ENCODE assay signal across 10 cellular contexts in genomic region chr19:50705422-50706019, GRCh38. TPM values are rescaled to one million over a fixed set of nuclear protein-coding genes. Genes with fewer than 3 reads are reported as not detected.
DNase-seq lines count a peak whose midpoint lies in the region; ATAC-seq and TF ChIP-seq lines count a peak whose summit lies in the region.
"Had no signal": no experiment of that assay in that cellular context is flagged by ENCODE, and none has a peak within 500 bp of the region (broad histone marks: within the 10 kb centered on the region; RNA-seq: fewer than 3 reads in every experiment).

No MANE protein-coding gene starts in this region.

- intact Hi-C loops in colonic mucosa (cut with DNase I) = loop anchor here (5.0 kb wide), 1 partner anchor 77 kb away; no protein-coding TSS in a partner anchor

- no peaks in the 10 kb centered on the region for H3K27me3 ChIP-seq in colonic mucosa

- peak overlapping the region in 4 of 10 donors; percentile 26 to 73 (median 52) for H3K27ac Mint-ChIP-seq in naive thymus-derived CD8-positive, alpha-beta T cell
- H3K27ac Mint-ChIP-seq: activated naive CD4-positive, alpha-beta T cell treated with anti-CD3 and anti-CD28 coated beads, Interleukin-2, amount 50 U/mL, for 24 hours; CD8-positive, alpha-beta memory T cell had no signal

- POLR2A ChIA-PET in naive thymus-derived CD8-positive, alpha-beta T cell (lab: Charles Lee) = interaction anchor here (0.7 to 1.9 kb wide), 3 partner anchors 13 to 78 kb away, joined by 3 to 5 read pairs (median 4); no protein-coding TSS in a partner anchor

- no peaks in the 10 kb centered on the region for H3K9me3 Mint-ChIP-seq in naive thymus-derived CD8-positive, alpha-beta T cell
- H3K9me3 Mint-ChIP-seq: activated naive CD4-positive, alpha-beta T cell treated with anti-CD3 and anti-CD28 coated beads, Interleukin-2, amount 50 U/mL, for 24 hours had no signal

- H3K9me3 ChIP-seq in colonic mucosa = no peaks in the 10 kb centered on the region

- no peak overlapping the region for H3K9ac ChIP-seq in colonic mucosa (ENCODE audit: low read depth in 2 of 2, low read length in 2 of 2)

- H3K4me1 ChIP-seq in colonic mucosa = no peaks in the 10 kb centered on the region

- H3K36me3 ChIP-seq in colonic mucosa = no peaks in the 10 kb centered on the region

- peak overlapping the region in 2 of 10 donors; percentile 20 to 50 for H3K4me3 Mint-ChIP-seq in naive thymus-derived CD8-positive, alpha-beta T cell
- H3K4me3 Mint-ChIP-seq: activated naive CD4-positive, alpha-beta T cell treated with anti-CD3 and anti-CD28 coated beads, Interleukin-2, amount 50 U/mL, for 24 hours; CD8-positive, alpha-beta memory T cell had no signal

- H3K4me1 Mint-ChIP-seq in naive thymus-derived CD8-positive, alpha-beta T cell = peaks cover 10 to 36% (median 15%) of the 10 kb centered on the region in 4 donors
- H3K4me1 Mint-ChIP-seq: activated naive CD4-positive, alpha-beta T cell treated with anti-CD3 and anti-CD28 coated beads, Interleukin-2, amount 50 U/mL, for 24 hours; CD8-positive, alpha-beta memory T cell had no signal

- DNase-seq in NCI-H1417 (lab: John Stamatoyannopoulos, UW) = peak in 2 of 3 experiments; percentile 26 to 73
- DNase-seq in NCI-H1417 treated with DMSO at 0.1 percent for 48 hours (lab: John Stamatoyannopoulos, UW) = no peak
- peak; percentile 91 for DNase-seq in HT1080 (ENCODE audit: low read depth)
- peak; percentile 28 to 41 for DNase-seq in SHP77 (lab: John Stamatoyannopoulos, UW)
- DNase-seq in colonic mucosa = no peak
- DNase-seq in naive thymus-derived CD8-positive, alpha-beta T cell = peak in 8 of 10 donors; percentile 16 to 70 (median 56)

- H3K27me3 Mint-ChIP-seq in naive thymus-derived CD8-positive, alpha-beta T cell = peaks cover 10 to 24% (median 14%) of the 10 kb centered on the region in 5 donors

- H3K27ac ChIP-seq in colonic mucosa = no peak overlapping the region

- peak; percentile 28 for TF ChIP-seq CTCF in colonic mucosa (IDR thresholded peaks at IDR 0.05)

- ATAC-seq in naive thymus-derived CD8-positive, alpha-beta T cell = peak; percentile 89
- ATAC-seq in HG03175 (IDR thresholded peaks at IDR 0.05; ENCODE audit: unreplicated experiment) (no peak), HG02840 (IDR thresholded peaks at IDR 0.05; ENCODE audit: low FRiP score, unreplicated experiment) (no peak)

- peaks cover 0 to 4% (median 0%) of the 10 kb centered on the region in 3 donors for H3K36me3 Mint-ChIP-seq in naive thymus-derived CD8-positive, alpha-beta T cell
- H3K36me3 Mint-ChIP-seq: activated naive CD4-positive, alpha-beta T cell treated with anti-CD3 and anti-CD28 coated beads, Interleukin-2, amount 50 U/mL, for 24 hours; CD8-positive, alpha-beta memory T cell had no signal

- H3K4me3 ChIP-seq in colonic mucosa = no peak overlapping the region

RNA-seq across cellular contexts. Expression of gene SHANK1, which starts 14.1 kb away (rescaled TPM):
- 9.3 and 10.5 TPM in 2 replicates for total RNA-seq in HT1080 (2014; rRNA removed; shearing (Covaris generic))
- 4.8 and 6.2 TPM in 2 replicates for polyA plus RNA-seq in HT1080 (2015; cell fraction: cytosol; rRNA removed)
- polyA plus RNA-seq in HT1080 (2015; cell fraction: nucleus; rRNA removed) = 7.6 and 11.7 TPM in 2 replicates
- under 1 TPM; 0.22 to 0.29 TPM for total RNA-seq in colonic mucosa
- total RNA-seq in naive thymus-derived CD8-positive, alpha-beta T cell = under 1 TPM; 0.26 to 0.30 TPM
- polyA plus RNA-seq in naive thymus-derived CD8-positive, alpha-beta T cell = under 1 TPM in 2 of 3 donors, not detected in 1; 0.43 to 0.96 TPM
- total RNA-seq: CD8-positive, alpha-beta memory T cell had no signal
- polyA plus RNA-seq: CD8-positive, alpha-beta memory T cell had no signal

RNA-seq across cellular contexts. Expression of gene CLEC11A, which starts 17.6 kb away (rescaled TPM):
- total RNA-seq in HT1080 (2014; rRNA removed; shearing (Covaris generic)) = 163 and 168 TPM in 2 replicates
- polyA plus RNA-seq in HT1080 (2015; cell fraction: cytosol; rRNA removed) = 223 and 258 TPM in 2 replicates
- polyA plus RNA-seq in HT1080 (2015; cell fraction: nucleus; rRNA removed) = 403 and 448 TPM in 2 replicates
- 1 to 10 TPM; 4.5 to 5.1 TPM for total RNA-seq in colonic mucosa
- total RNA-seq in naive thymus-derived CD8-positive, alpha-beta T cell = 10 to 100 TPM; 12.4 to 14.0 TPM
- polyA plus RNA-seq in naive thymus-derived CD8-positive, alpha-beta T cell = 10 to 100 TPM in 2 of 3 donors, 1 to 10 TPM in 1; 9.4 to 15.8 (median 11.1) TPM

RNA-seq across cellular contexts. Expression of gene C19orf81, which starts 56.3 kb away (rescaled TPM):
- 1.1 and 3.2 TPM in 2 replicates for total RNA-seq in HT1080 (2014; rRNA removed; shearing (Covaris generic))
- polyA plus RNA-seq in HT1080 (2015; cell fraction: cytosol; rRNA removed) = 0.60 and 2.7 TPM in 2 replicates
- polyA plus RNA-seq in HT1080 (2015; cell fraction: nucleus; rRNA removed) = 0.78 TPM in 1 of 2 replicates, not detected in the other
- not detected for total RNA-seq in colonic mucosa
- 1 to 10 TPM; 1.9 to 2.4 TPM for total RNA-seq in naive thymus-derived CD8-positive, alpha-beta T cell
- polyA plus RNA-seq in naive thymus-derived CD8-positive, alpha-beta T cell = 1 to 10 TPM; 1.2 to 5.3 (median 1.8) TPM
- total RNA-seq: CD8-positive, alpha-beta memory T cell had no signal
- polyA plus RNA-seq: CD8-positive, alpha-beta memory T cell had no signal

Comparison
In these comparisons a context has a peak if more than half of its experiments do, and no peak if none do; other contexts are left out.
1. DNase-seq: peak in NCI-H1417 (2 of 3), HT1080 (single experiment), SHP77 (2 of 2) and naive thymus-derived CD8-positive, alpha-beta T cell (8 of 10); none in NCI-H1417 treated with DMSO at 0.1 percent for 48 hours (single experiment) and colonic mucosa (single experiment).
2. ATAC-seq: peak in naive thymus-derived CD8-positive, alpha-beta T cell (2 of 2); none in HG03175 (single experiment) and HG02840 (single experiment).
3. RNA of gene CLEC11A, which starts 17.6 kb away (total RNA-seq): 163 to 168 TPM in HT1080; 12.4 to 14.0 TPM in naive thymus-derived CD8-positive, alpha-beta T cell and 4.5 to 5.1 TPM in colonic mucosa; every median in the first group is over 10 times any median in the second.